ENCODE assay signal across 9 cellular contexts in the genomic region with DNA sequence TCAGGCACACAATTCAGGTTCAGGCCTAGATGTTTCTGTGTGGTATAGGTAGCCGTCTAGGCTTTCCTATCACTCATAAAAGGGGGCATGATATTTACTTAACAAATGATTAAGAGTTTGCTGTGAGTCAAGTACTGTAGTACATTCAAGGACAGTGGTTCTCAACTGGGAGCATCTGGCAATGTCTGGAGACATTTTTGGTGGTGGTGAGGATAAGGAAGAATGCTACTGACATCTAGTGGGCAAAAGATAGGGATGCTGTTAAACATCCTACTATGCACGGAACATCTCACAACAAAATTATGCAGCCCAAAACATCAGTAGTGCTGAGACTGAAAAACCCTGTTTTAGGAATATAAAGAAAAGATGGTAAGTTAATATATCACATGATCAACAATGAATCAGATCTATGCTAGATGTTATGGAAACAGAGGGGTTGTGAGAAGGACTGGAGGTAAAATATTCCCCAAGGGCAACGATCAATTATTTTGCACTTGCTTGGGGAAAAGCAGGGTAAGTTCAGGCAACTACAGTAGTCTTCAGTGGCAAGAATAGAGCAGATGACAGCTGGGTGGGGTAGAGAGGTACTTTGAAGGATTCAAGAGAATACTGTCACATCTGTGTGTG. TPM values are rescaled to one million over a fixed set of nuclear protein-coding genes. Genes with fewer than 3 reads are reported as not detected.
A peak's percentile ranks its signal among the peaks of the same experiment; 100 is the strongest.
DNase-seq lines count a peak whose midpoint lies in the region; ATAC-seq and TF ChIP-seq lines count a peak whose summit lies in the region.
"Had no signal": no experiment of that assay in that cellular context is flagged by ENCODE, and none has a peak within 500 bp of the region (broad histone marks: within the 10 kb centered on the region; RNA-seq: fewer than 3 reads in every experiment).

No MANE protein-coding gene starts in this region.

- H3K4me3 ChIP-seq in SU-DHL-6 (ENCODE audit: insufficient read depth, low read length, poor library complexity, severe bottlenecking) (no peak overlapping the region), fibroblast of villous mesenchyme (ENCODE audit: low read depth, low read length) (no peak overlapping the region), transverse colon (no peak overlapping the region)
- H3K4me3 ChIP-seq: SJSA1 had no signal

- DNase-seq in CD1c-positive myeloid dendritic cell (ENCODE audit: extremely low spot score) (peak; percentile 42), H4 (ENCODE audit: low spot score) (peak; percentile 28), fibroblast of villous mesenchyme (ENCODE audit: low read depth) (peak; percentile 24), transverse colon (no peak), NCI-H1105 treated with DMSO at 0.1 percent for 48 hours (lab: John Stamatoyannopoulos, UW) (no peak), left lobe of liver (ENCODE audit: low spot score) (no peak)
- no peak for DNase-seq in NK-92 treated with Interleukin-12 subunit alpha and Interleukin-12 subunit beta, amount 100 ng/mL, for 24 hours (lab: John Stamatoyannopoulos, UW)

- TF ChIP-seq EP300 in transverse colon (IDR thresholded peaks at IDR 0.05; ENCODE audit: low read depth), result no peak

- H3K9me2 ChIP-seq in SU-DHL-6 (replicated peaks; ENCODE audit: insufficient read depth, low read length), result no peaks in the 10 kb centered on the region

- no peak overlapping the region for H3K4me2 ChIP-seq in SU-DHL-6 (ENCODE audit: low read depth, low read length, poor library complexity, severe bottlenecking)

- H3K79me2 ChIP-seq in SU-DHL-6 (ENCODE audit: insufficient read depth, low read length), result peaks cover 31% of the 10 kb centered on the region

- H3K27ac ChIP-seq in SU-DHL-6 (ENCODE audit: low read depth, low read length), result no peak overlapping the region
- no peak overlapping the region for H3K27ac ChIP-seq in transverse colon
- H3K27ac ChIP-seq: SJSA1 had no signal

- peaks cover 54% of the 10 kb centered on the region for H3K36me3 ChIP-seq in SU-DHL-6 (ENCODE audit: low read length)
- peaks cover 0 to 70% (median 28%) of the 10 kb centered on the region in 4 donors for H3K36me3 ChIP-seq in transverse colon

- intact Hi-C loops in transverse colon (cut with DNase I; ENCODE audit: low total_unique reads), result loop anchor here (5.0 kb wide), 1 partner anchor 1552 kb away; no protein-coding TSS in a partner anchor

- 43 to 71% methylated on average over 3 of the region's 3 CpGs for WGBS in transverse colon (ENCODE audit: low coverage in 1 of 2), 2 donors

- H3K4me1 ChIP-seq in transverse colon, result peaks cover 10 to 27% (median 21%) of the 10 kb centered on the region in 4 donors

- H2AFZ ChIP-seq in SU-DHL-6 (ENCODE audit: low read depth, low read length, severe bottlenecking), result no peak overlapping the region

- H4K20me1 ChIP-seq in SU-DHL-6 (ENCODE audit: low read depth, low read length), result peaks cover 14% of the 10 kb centered on the region; the same call in 1 of the 2 replicates

- in situ Hi-C loops in transverse colon (cut with MboI; ENCODE audit: low pct_ligation_motif_present in 1 of 4, low pct_unique_long_range_greater_than_20kb in 1 of 4, low sequenced_read_pairs in 3 of 4), result no loop called here

- H3F3A ChIP-seq in SU-DHL-6 (ENCODE audit: insufficient read depth), result no peaks in the 10 kb centered on the region

- no peak overlapping the region for H3K9ac ChIP-seq in SU-DHL-6 (ENCODE audit: low read length)

- no peak for TF ChIP-seq POLR2A in transverse colon (IDR thresholded peaks at IDR 0.05)

- no peaks in the 10 kb centered on the region for H3K27me3 ChIP-seq in SU-DHL-6 (ENCODE audit: low read length)
- H3K27me3 ChIP-seq in transverse colon, result no peaks in the 10 kb centered on the region
- H3K27me3 ChIP-seq: SJSA1 had no signal

- peak; percentile 23 for TF ChIP-seq CTCF in SU-DHL-6 (IDR thresholded peaks at IDR 0.05; ENCODE audit: insufficient read depth, low read length, poor library complexity, severe bottlenecking)
- TF ChIP-seq CTCF in fibroblast of villous mesenchyme (IDR thresholded peaks at IDR 0.05; ENCODE audit: insufficient read depth, low read depth, low read length), result peak; percentile 53
- peak; percentile 23 to 54 (median 42) for TF ChIP-seq CTCF in transverse colon (IDR thresholded peaks at IDR 0.05)

- H3K9me3 ChIP-seq in SU-DHL-6 (ENCODE audit: insufficient read depth, low read length), result no peaks in the 10 kb centered on the region
- H3K9me3 ChIP-seq in transverse colon, result no peaks in the 10 kb centered on the region
- H3K9me3 ChIP-seq: SJSA1 had no signal

- no peak for ATAC-seq in left lobe of liver

RNA-seq across cellular contexts. Expression of gene DNTTIP2, which starts 4.9 kb away (rescaled TPM):
- total RNA-seq in H4 (2014; rRNA removed; shearing (Covaris generic)), result 35.6 and 35.9 TPM in 2 replicates
- total RNA-seq in fibroblast of villous mesenchyme (25.1 and 31.5 TPM in 2 replicates), transverse colon (10 to 100 TPM in 3 of 4 donors, 1 to 10 TPM in 1; 3.0 to 37.6 (median 24.2) TPM), left lobe of liver (11.8 TPM)

RNA-seq across cellular contexts. Expression of gene GCLM, which starts 35.1 kb away (rescaled TPM):
- 33.9 and 52.6 TPM in 2 replicates for total RNA-seq in H4 (2014; rRNA removed; shearing (Covaris generic))
- total RNA-seq in fibroblast of villous mesenchyme (13.5 and 34.1 TPM in 2 replicates), transverse colon (10 to 100 TPM in 2 of 4 donors, 1 to 10 TPM in 2; 6.0 to 12.5 (median 10.0) TPM), left lobe of liver (27.8 TPM)

Comparison
In these comparisons a context has a peak if more than half of its experiments do, and no peak if none do; other contexts are left out.
1. DNase-seq: peak in CD1c-positive myeloid dendritic cell (single experiment), H4 (single experiment) and fibroblast of villous mesenchyme (single experiment); none in transverse colon (single experiment), NCI-H1105 treated with DMSO at 0.1 percent for 48 hours (single experiment), NK-92 treated with Interleukin-12 subunit alpha and Interleukin-12 subunit beta, amount 100 ng/mL, for 24 hours (single experiment) and left lobe of liver (single experiment).
2. Peak in every context shown above with its lines, with median percentiles within 50 percentile points of each other: CTCF ChIP-seq.